Comparison of ENCODE assay signal across 8 cellular contexts in genomic region chr6:125986295-125986955, GRCh38. TPM values are rescaled to one million over a fixed set of nuclear protein-coding genes. Genes with fewer than 3 reads are reported as not detected.
DNase-seq lines count a peak whose midpoint lies in the region; ATAC-seq and TF ChIP-seq lines count a peak whose summit lies in the region.

TSS of gene TRMT11 (plus strand) at chr6:125986540. CDS start at chr6:125986551, 11 bp downstream.

- TF ChIP-seq POLR2A in adrenal gland (IDR thresholded peaks at IDR 0.05), result peak; percentile 84 to 92

- H3K4me3 ChIP-seq in GM12875 (ENCODE audit: low read depth, low read length), result peak within 1 kb of the TSS; percentile 65
- H3K4me3 ChIP-seq in adrenal gland, result peak within 1 kb of the TSS; percentile 71 to 91 (median 80)
- peak within 1 kb of the TSS; percentile 87 for H3K4me3 ChIP-seq in left ventricle myocardium inferior

- DNase-seq in NCI-H1105 treated with DMSO at 0.1 percent for 48 hours (lab: John Stamatoyannopoulos, UW) (peak; percentile 96), SW480 (ENCODE audit: low spot score) (peak; percentile 88), adrenal gland (peak; percentile 87 to 94 (median 90)), left ventricle myocardium inferior (peak; percentile 85), progenitor cell of endocrine pancreas (ENCODE audit: low spot score, unreplicated experiment) (peak; percentile 87), ureter (ENCODE audit: low spot score) (peak; percentile 90)

- TF ChIP-seq CTCF in GM12875 (IDR thresholded peaks at IDR 0.05; ENCODE audit: borderline replicate concordance, insufficient read depth, low read depth, low read length) (0 out of 2 replicates have a peak, but pooled peaks have one; percentile 8), adrenal gland (IDR thresholded peaks at IDR 0.05) (peak in 1 of 6 experiments; percentile 17), left ventricle myocardium inferior (IDR thresholded peaks at IDR 0.05; ENCODE audit: borderline replicate concordance) (no peak), progenitor cell of endocrine pancreas (IDR thresholded peaks at IDR 0.05; ENCODE audit: unreplicated experiment) (peak; percentile 24)

- H3K4me1 ChIP-seq in adrenal gland (replicated peaks in 1 of 2) (peaks cover 9 to 32% of the 10 kb centered on the region in 2 donors), left ventricle myocardium inferior (peaks cover 29% of the 10 kb centered on the region)

- intact Hi-C loops in adrenal gland (cut with DNase I) (no loop called here), left ventricle myocardium inferior (cut with micrococcal nuclease) (no loop called here)

- WGBS in adrenal gland, 4 donors, result 0 to 1% (median 0%) methylated on average over 27 to 51 of the region's 51 CpGs

- H3K36me3 Mint-ChIP-seq in progenitor cell of endocrine pancreas (ENCODE audit: insufficient read depth), result no peaks in the 10 kb centered on the region

- peaks cover 13% of the 10 kb centered on the region for H3K4me1 Mint-ChIP-seq in progenitor cell of endocrine pancreas (ENCODE audit: low read depth)

- peak within 1 kb of the TSS; percentile 24 for H3K4me3 Mint-ChIP-seq in progenitor cell of endocrine pancreas (ENCODE audit: low read depth)

- H3K27ac ChIP-seq in adrenal gland (peak within 1 kb of the TSS in 4 of 5 donors; percentile 29 to 85 (median 78)), left ventricle myocardium inferior (replicated peaks) (peak within 1 kb of the TSS; percentile 81)

- no peaks in the 10 kb centered on the region for H3K9me3 Mint-ChIP-seq in progenitor cell of endocrine pancreas (ENCODE audit: low read depth)

- H3K27ac Mint-ChIP-seq in progenitor cell of endocrine pancreas, result no peak within 1 kb of the TSS

- H3K9me3 ChIP-seq in adrenal gland (replicated peaks in 1 of 3), result no peaks in the 10 kb centered on the region
- no peaks in the 10 kb centered on the region for H3K9me3 ChIP-seq in left ventricle myocardium inferior (replicated peaks)

- H3K27me3 ChIP-seq in adrenal gland (no peaks in the 10 kb centered on the region), left ventricle myocardium inferior (ENCODE audit: low read depth) (no peaks in the 10 kb centered on the region)

- H3K36me3 ChIP-seq in adrenal gland (replicated peaks in 1 of 2), result no peaks in the 10 kb centered on the region
- H3K36me3 ChIP-seq in left ventricle myocardium inferior, result no peaks in the 10 kb centered on the region

- ATAC-seq in HG02678 (IDR thresholded peaks at IDR 0.05; ENCODE audit: unreplicated experiment), result peak; percentile 97

- no peaks in the 10 kb centered on the region for H3K27me3 Mint-ChIP-seq in progenitor cell of endocrine pancreas

RNA-seq across cellular contexts. Expression of gene TRMT11, which starts in this region (rescaled TPM):
- total RNA-seq in adrenal gland (10 to 100 TPM; 10.9 to 24.0 (median 17.9) TPM), left ventricle myocardium inferior (9.2 TPM), progenitor cell of endocrine pancreas (25.1 and 32.9 TPM in 2 replicates), ureter (27.4 TPM)
- 10 to 100 TPM in 2 of 3 donors, 1 to 10 TPM in 1; 9.7 to 21.3 (median 12.5) TPM for polyA plus RNA-seq in adrenal gland

Comparison
In these comparisons a context has a peak if more than half of its experiments do, and no peak if none do; other contexts are left out.
1. Peak in every context shown above with its lines: DNase-seq, ATAC-seq, H3K4me3 ChIP-seq and H3K27ac ChIP-seq.